ENCODE assay signal across 1 cellular context in genomic region chr14:50740858-50741257, GRCh38.
TF ChIP-seq lines count a peak whose summit lies in the region.

No MANE protein-coding gene starts in this region.

TF ChIP-seq in SK-N-SH treated with all-trans-retinoic acid at 6 μM for 48 hours, 23 proteins besides CTCF, POLR2A, EP300 and RAD21 (continued from another document):
- TF ChIP-seq RARB (CRISPR knock-in tag; IDR thresholded peaks at IDR 0.05), result no peak
- TF ChIP-seq ZFP30 (CRISPR knock-in tag; IDR thresholded peaks at IDR 0.05), result no peak
- TF ChIP-seq BACH2 (CRISPR knock-in tag; IDR thresholded peaks at IDR 0.05; ENCODE audit: borderline replicate concordance), result no peak
- no peak for TF ChIP-seq ZFP3 (CRISPR knock-in tag; IDR thresholded peaks at IDR 0.05)
- no peak for TF ChIP-seq GLIS3 (CRISPR knock-in tag; IDR thresholded peaks at IDR 0.05)
- no peak for TF ChIP-seq ZNF8 (CRISPR knock-in tag; IDR thresholded peaks at IDR 0.05)
